In the genomic region with DNA sequence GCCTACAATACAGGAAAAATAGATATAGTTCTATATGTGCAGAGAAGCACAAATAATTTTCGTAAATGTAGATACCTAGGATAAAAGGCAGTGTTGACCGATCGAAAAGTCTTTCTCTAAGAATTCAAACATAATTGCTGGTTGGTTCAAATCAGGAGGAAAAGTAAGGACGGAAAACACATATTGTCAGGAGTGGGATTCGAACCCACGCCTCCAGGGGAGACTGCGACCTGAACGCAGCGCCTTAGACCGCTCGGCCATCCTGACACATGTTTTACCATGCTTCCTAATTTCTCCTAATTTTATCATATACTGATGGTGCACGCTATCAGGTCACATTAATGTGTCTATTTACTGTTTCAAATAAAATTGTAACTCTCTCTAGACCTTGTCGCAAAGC, we compare ENCODE assay signal across 8 cellular contexts. TPM values are rescaled to one million over a fixed set of nuclear protein-coding genes. Genes with fewer than 3 reads are reported as not detected.
A peak's percentile ranks its signal among the peaks of the same experiment; 100 is the strongest.
DNase-seq lines count a peak whose midpoint lies in the region; ATAC-seq, FAIRE-seq and TF ChIP-seq lines count a peak whose summit lies in the region.
"Not testable (repeated sequence)": the region's sequence is repeated elsewhere in the genome, so short reads cannot be mapped to it uniquely, and the experiment has no call there.

No MANE protein-coding gene starts in this region.

- DNase-seq in AG08395 (ENCODE audit: low spot score): peak; percentile 31
- DNase-seq in NCI-H82 (lab: John Stamatoyannopoulos, UW): peak; percentile 86
- peak; percentile 60 for DNase-seq in activated CD4-positive, alpha-beta T cell treated with anti-CD3 and anti-CD28 coated beads, Interleukin-2, amount 10 ng/mL, durations not matched to agents 7 days and 5 days
- peak; percentile 42 for DNase-seq in cerebellum (ENCODE audit: low spot score)
- peak; percentile 81 for DNase-seq in kidney

- H3K36me3 ChIP-seq in kidney (ENCODE audit: control insufficient read depth in 1 of 2, insufficient read depth in 2 of 2, low read length in 2 of 2): not testable (repeated sequence)

- peak overlapping the region; percentile 97 for H3K27ac Mint-ChIP-seq in activated CD4-positive, alpha-beta T cell treated with anti-CD3 and anti-CD28 coated beads, Interleukin-2, amount 10 ng/mL, durations not matched to agents 7 days and 5 days

- not testable (repeated sequence) for H3K4me1 ChIP-seq in kidney (ENCODE audit: control insufficient read depth in 1 of 2, insufficient read depth in 1 of 2, low read depth in 1 of 2, low read length in 2 of 2)

- not testable (repeated sequence) for H3K36me3 Mint-ChIP-seq in activated CD4-positive, alpha-beta T cell treated with anti-CD3 and anti-CD28 coated beads, Interleukin-2, amount 10 ng/mL, durations not matched to agents 7 days and 5 days (ENCODE audit: low read depth)

- not testable (repeated sequence) for H3K9me3 Mint-ChIP-seq in activated CD4-positive, alpha-beta T cell treated with anti-CD3 and anti-CD28 coated beads, Interleukin-2, amount 10 ng/mL, durations not matched to agents 7 days and 5 days

- H3K9me3 ChIP-seq in kidney (ENCODE audit: control insufficient read depth in 1 of 2, low read length in 2 of 2): not testable (repeated sequence)

- POLR2A ChIA-PET in activated CD4-positive, alpha-beta T cell treated with anti-CD3 and anti-CD28 coated beads, Interleukin-2, amount 10 ng/mL, durations not matched to agents 7 days and 5 days (lab: Charles Lee): not testable (repeated sequence)

- H3K27ac ChIP-seq in kidney (ENCODE audit: low read depth in 2 of 2, low read length in 2 of 2): peak overlapping the region in 1 of 2 donors; percentile 92
- H3K27ac ChIP-seq in skin epidermis: peak overlapping the region in 17 of 21 experiments; percentile 15 to 93 (median 81)

- peak overlapping the region; percentile 63 to 72 for H3K4me3 ChIP-seq in kidney (ENCODE audit: low read length in 2 of 2)
- peak overlapping the region; percentile 49 to 67 (median 54) for H3K4me3 ChIP-seq in skin epidermis

- FAIRE-seq in kidney (lab: Jason Lieb, UNC): not testable (repeated sequence)

- H3K4me1 Mint-ChIP-seq in activated CD4-positive, alpha-beta T cell treated with anti-CD3 and anti-CD28 coated beads, Interleukin-2, amount 10 ng/mL, durations not matched to agents 7 days and 5 days: peaks cover 19% of the 10 kb centered on the region

- H3K27me3 Mint-ChIP-seq in activated CD4-positive, alpha-beta T cell treated with anti-CD3 and anti-CD28 coated beads, Interleukin-2, amount 10 ng/mL, durations not matched to agents 7 days and 5 days: peaks cover 31% of the 10 kb centered on the region

- intact Hi-C loops in kidney (cut with DNase I): not testable (repeated sequence)

- peak; percentile 44 for ATAC-seq in GM19023 (IDR thresholded peaks at IDR 0.05; ENCODE audit: unreplicated experiment)
- ATAC-seq in HG03460 (IDR thresholded peaks at IDR 0.05; ENCODE audit: unreplicated experiment): peak; percentile 36

- not testable (repeated sequence) for H3K9ac ChIP-seq in kidney (ENCODE audit: low read length in 2 of 2)

- not testable (repeated sequence) for TF ChIP-seq CTCF in kidney (IDR thresholded peaks at IDR 0.05; ENCODE audit: borderline replicate concordance, extremely low read depth, insufficient read depth)

- CTCF ChIA-PET in activated CD4-positive, alpha-beta T cell treated with anti-CD3 and anti-CD28 coated beads, Interleukin-2, amount 10 ng/mL, durations not matched to agents 7 days and 5 days (lab: Charles Lee): interaction anchor here (1.1 to 1.2 kb wide), 2 partner anchors 10 to 43 kb away, joined by 3 read pairs; no protein-coding TSS in a partner anchor

- peak overlapping the region; percentile 92 for H3K4me3 Mint-ChIP-seq in activated CD4-positive, alpha-beta T cell treated with anti-CD3 and anti-CD28 coated beads, Interleukin-2, amount 10 ng/mL, durations not matched to agents 7 days and 5 days

RNA-seq across cellular contexts. Expression of gene HSPA6, which starts 5.8 kb away (rescaled TPM):
- under 1 TPM in 1 of 2 experiments, not detected in 1; 0.07 TPM for total RNA-seq in activated CD4-positive, alpha-beta T cell treated with anti-CD3 and anti-CD28 coated beads, Interleukin-2, amount 10 ng/mL, durations not matched to agents 7 days and 5 days
- 0.27 TPM for total RNA-seq in cerebellum
- total RNA-seq in kidney: 5.5 TPM
- 2.6 TPM for polyA plus RNA-seq in kidney (ENCODE audit: insufficient read depth, low read depth, low replicate concordance)

RNA-seq across cellular contexts. Expression of gene FCGR3A, which starts 19.5 kb away (rescaled TPM):
- total RNA-seq in activated CD4-positive, alpha-beta T cell treated with anti-CD3 and anti-CD28 coated beads, Interleukin-2, amount 10 ng/mL, durations not matched to agents 7 days and 5 days: not detected
- total RNA-seq in cerebellum: 6.7 TPM
- total RNA-seq in kidney: 41.7 TPM
- 12.2 TPM for polyA plus RNA-seq in kidney (ENCODE audit: insufficient read depth, low read depth, low replicate concordance)

RNA-seq across cellular contexts. Expression of gene FCGR2A, which starts 24.9 kb away (rescaled TPM):
- total RNA-seq in activated CD4-positive, alpha-beta T cell treated with anti-CD3 and anti-CD28 coated beads, Interleukin-2, amount 10 ng/mL, durations not matched to agents 7 days and 5 days: not detected
- 7.4 TPM for total RNA-seq in cerebellum
- 47.4 TPM for total RNA-seq in kidney
- polyA plus RNA-seq in kidney (ENCODE audit: insufficient read depth, low read depth, low replicate concordance): 13.1 TPM

Comparison
In these comparisons a context has a peak if more than half of its experiments do, and no peak if none do; other contexts are left out.
1. DNase-seq: peak in every context shown above with its lines; median percentile 86 in NCI-H82; 81 in kidney; 60 in activated CD4-positive, alpha-beta T cell treated with anti-CD3 and anti-CD28 coated beads, Interleukin-2, amount 10 ng/mL, durations not matched to agents 7 days and 5 days; 42 in cerebellum; 31 in AG08395.